In genomic region chr10:111973306-111973705, GRCh38 we compare ENCODE assay signal across 21 cellular contexts.
"Had no signal": no experiment of that assay in that cellular context is flagged by ENCODE, and none has a peak within 500 bp of the region (broad histone marks: within the 10 kb centered on the region; RNA-seq: fewer than 3 reads in every experiment).

No MANE protein-coding gene starts in this region.

- DNase-seq: activated CD4-positive, alpha-beta memory T cell treated with anti-CD3 and anti-CD28 coated beads for 36 hours; activated CD4-positive, alpha-beta T cell treated with anti-CD3 and anti-CD28 coated beads for 4 hours; activated naive CD4-positive, alpha-beta T cell treated with Interleukin-2 at 50 U/mL for 16 hours; activated naive CD8-positive, alpha-beta T cell treated with anti-CD3 and anti-CD28 coated beads, Interleukin-2, amount 50 U/mL, for 24 hours; activated T-cell treated with anti-CD3 and anti-CD28 coated beads for 4 hours; aorta; brain microvascular endothelial cell; hypothalamus; pancreas; sigmoid colon; spleen; stimulated activated naive B cell treated with anti-CD40 and anti-IgM and Interleukin-4, amounts not matched to agents 10 μg/mL and 1 μg/mL and 100 μg/mL, for 72 hours; T-cell; thyroid gland had no signal

- H3K27ac ChIP-seq: brain microvascular endothelial cell, neutrophil, pancreas, spleen, thyroid gland had no signal

- H3K9me3 ChIP-seq: neutrophil, pancreas, sigmoid colon, spleen, thyroid gland had no signal

- H3K27ac Mint-ChIP-seq: activated CD4-positive, alpha-beta memory T cell treated with anti-CD3 and anti-CD28 coated beads for 36 hours; activated naive CD8-positive, alpha-beta T cell treated with anti-CD3 and anti-CD28 coated beads, Interleukin-2, amount 50 U/mL, for 24 hours; activated T-helper 2 cell treated with anti-CD3 and anti-CD28 coated beads, Interferon-gamma antibody, Interleukin-2, Interleukin-4, amounts not matched to agents 10 μg/mL and 5 μg/mL and 100 μg/mL, durations not matched to agents 14 hours and 24 hours and 36 hours; natural killer cell treated with Interleukin-12 subunit alpha and Interleukin-12 subunit beta and Interleukin-15 and Interleukin-18, amount 100 ng/mL, for 72 hours; stimulated activated naive B cell treated with anti-CD40 and anti-IgM and Interleukin-4, amounts not matched to agents 10 μg/mL and 1 μg/mL and 100 μg/mL, for 72 hours; T-cell; WTC11 had no signal

- ATAC-seq: activated naive CD8-positive, alpha-beta T cell treated with anti-CD3 and anti-CD28 coated beads, Interleukin-2, amount 50 U/mL, for 24 hours; left lobe of liver; natural killer cell treated with Interleukin-12 subunit alpha and Interleukin-12 subunit beta and Interleukin-15 and Interleukin-18, amount 100 ng/mL, for 72 hours; pancreas; stimulated activated naive B cell treated with anti-CD40 and anti-IgM and Interleukin-4, amounts not matched to agents 10 μg/mL and 1 μg/mL and 100 μg/mL, for 72 hours; T-cell; WTC11 had no signal

- H3K4me1 ChIP-seq: pancreas, sigmoid colon, spleen, thyroid gland had no signal

- H3K27me3 Mint-ChIP-seq: activated CD4-positive, alpha-beta memory T cell treated with anti-CD3 and anti-CD28 coated beads for 36 hours; activated naive CD8-positive, alpha-beta T cell treated with anti-CD3 and anti-CD28 coated beads, Interleukin-2, amount 50 U/mL, for 24 hours; stimulated activated naive B cell treated with anti-CD40 and anti-IgM and Interleukin-4, amounts not matched to agents 10 μg/mL and 1 μg/mL and 100 μg/mL, for 72 hours had no signal

- H3K4me3 Mint-ChIP-seq: activated CD4-positive, alpha-beta memory T cell treated with anti-CD3 and anti-CD28 coated beads for 36 hours; activated naive CD8-positive, alpha-beta T cell treated with anti-CD3 and anti-CD28 coated beads, Interleukin-2, amount 50 U/mL, for 24 hours; natural killer cell treated with Interleukin-12 subunit alpha and Interleukin-12 subunit beta and Interleukin-15 and Interleukin-18, amount 100 ng/mL, for 72 hours; stimulated activated naive B cell treated with anti-CD40 and anti-IgM and Interleukin-4, amounts not matched to agents 10 μg/mL and 1 μg/mL and 100 μg/mL, for 72 hours; T-cell; WTC11 had no signal

- H3K9me3 Mint-ChIP-seq: activated CD4-positive, alpha-beta memory T cell treated with anti-CD3 and anti-CD28 coated beads for 36 hours; activated T-helper 2 cell treated with anti-CD3 and anti-CD28 coated beads, Interferon-gamma antibody, Interleukin-2, Interleukin-4, amounts not matched to agents 10 μg/mL and 5 μg/mL and 100 μg/mL, durations not matched to agents 14 hours and 24 hours and 36 hours; stimulated activated naive B cell treated with anti-CD40 and anti-IgM and Interleukin-4, amounts not matched to agents 10 μg/mL and 1 μg/mL and 100 μg/mL, for 72 hours had no signal

- H3K4me3 ChIP-seq: coronary artery, lung, pancreas, sigmoid colon, spleen, thyroid gland had no signal

- H3K4me1 Mint-ChIP-seq: activated naive CD8-positive, alpha-beta T cell treated with anti-CD3 and anti-CD28 coated beads, Interleukin-2, amount 50 U/mL, for 24 hours; stimulated activated naive B cell treated with anti-CD40 and anti-IgM and Interleukin-4, amounts not matched to agents 10 μg/mL and 1 μg/mL and 100 μg/mL, for 72 hours; T-cell; WTC11 had no signal

- H3K36me3 ChIP-seq: brain microvascular endothelial cell, neutrophil, pancreas, sigmoid colon, spleen, thyroid gland had no signal

- H3K27me3 ChIP-seq: brain microvascular endothelial cell, neutrophil, pancreas, sigmoid colon, spleen, thyroid gland had no signal

- H3K36me3 Mint-ChIP-seq: activated CD4-positive, alpha-beta memory T cell treated with anti-CD3 and anti-CD28 coated beads for 36 hours; natural killer cell treated with Interleukin-12 subunit alpha and Interleukin-12 subunit beta and Interleukin-15 and Interleukin-18, amount 100 ng/mL, for 72 hours; stimulated activated naive B cell treated with anti-CD40 and anti-IgM and Interleukin-4, amounts not matched to agents 10 μg/mL and 1 μg/mL and 100 μg/mL, for 72 hours; T-cell; WTC11 had no signal
